Comparison of ENCODE assay signal across 8 cellular contexts in genomic region chr6:166488081-166488685, GRCh38.
DNase-seq lines count a peak whose midpoint lies in the region; ATAC-seq and TF ChIP-seq lines count a peak whose summit lies in the region.

No MANE protein-coding gene starts in this region.

- intact Hi-C loops in esophagus squamous epithelium (cut with DNase I) = no loop called here
- intact Hi-C loops in sciatic nerve (cut with DNase I) = no loop called here
- intact Hi-C loops in PC-3 (cut with micrococcal nuclease) = no loop called here

- no peak overlapping the region for H2AFZ ChIP-seq in PC-3 (ENCODE audit: low read length)

- H3K27ac ChIP-seq in esophagus squamous epithelium (peak overlapping the region; percentile 19 to 69 (median 44)), PC-3 (ENCODE audit: low read length) (no peak overlapping the region)

- no peaks in the 10 kb centered on the region for H4K20me1 ChIP-seq in PC-3 (ENCODE audit: low read length)

- no peak overlapping the region for H3K9ac ChIP-seq in PC-3 (ENCODE audit: low read length)

- TF ChIP-seq CTCF in esophagus squamous epithelium (IDR thresholded peaks at IDR 0.05) = no peak
- no peak for TF ChIP-seq CTCF in PC-3 (conservative IDR thresholded peaks at IDR 0.05; ENCODE audit: low read depth, low read length)

- no peaks in the 10 kb centered on the region for H3K9me3 ChIP-seq in esophagus squamous epithelium
- no peaks in the 10 kb centered on the region for H3K9me3 ChIP-seq in PC-3 (ENCODE audit: low read length)

- WGBS in esophagus squamous epithelium, 2 donors = 38 to 43% methylated on average over 6 to 15 of the region's 15 CpGs

- peaks cover 0 to 51% (median 0%) of the 10 kb centered on the region in 3 donors for H3K36me3 ChIP-seq in esophagus squamous epithelium
- no peaks in the 10 kb centered on the region for H3K36me3 ChIP-seq in PC-3 (ENCODE audit: low read depth, low read length)

- POLR2A ChIA-PET in PC-3 (lab: Charles Lee; ENCODE audit: unreplicated experiment) = no interaction called here

- ATAC-seq in sciatic nerve (peak; percentile 87), PC-3 (no peak)

- H3K4me3 ChIP-seq in esophagus squamous epithelium (no peak overlapping the region), PC-3 (ENCODE audit: low read length) (no peak overlapping the region)

- CTCF ChIA-PET in PC-3 (lab: Charles Lee) = no interaction called here

- H3K4me1 ChIP-seq in esophagus squamous epithelium = peaks cover 0 to 17% (median 0%) of the 10 kb centered on the region in 3 donors
- H3K4me1 ChIP-seq in PC-3 (ENCODE audit: insufficient read depth, low read length) = no peaks in the 10 kb centered on the region

- H3K9me2 ChIP-seq in PC-3 (replicated peaks; ENCODE audit: low read length) = no peaks in the 10 kb centered on the region

- DNase-seq in NCI-H748 (lab: John Stamatoyannopoulos, UW; ENCODE audit: unreplicated experiment) = peak; percentile 19
- no peak for DNase-seq in NCI-H748 treated with DMSO at 0.1 percent for 48 hours (lab: John Stamatoyannopoulos, UW)
- peak; percentile 8 for DNase-seq in HT1080 (ENCODE audit: low read depth)
- DNase-seq in activated CD8-positive, alpha-beta memory T cell treated with anti-CD3 and anti-CD28 coated beads for 24 hours = peak; percentile 82
- peak; percentile 28 for DNase-seq in esophagus squamous epithelium (lab: John Stamatoyannopoulos, UW)
- DNase-seq in sciatic nerve (ENCODE audit: low spot score) = peak; percentile 73
- DNase-seq in NCI-H1417 (lab: John Stamatoyannopoulos, UW) = no peak
- DNase-seq in PC-3 = no peak

- H3K4me2 ChIP-seq in PC-3 (ENCODE audit: low read length) = no peak overlapping the region

- no peaks in the 10 kb centered on the region for H3F3A ChIP-seq in PC-3 (ENCODE audit: low read length, unreplicated experiment)

- no peak for TF ChIP-seq POLR2A in esophagus squamous epithelium (IDR thresholded peaks at IDR 0.05)

- H3K27me3 ChIP-seq in esophagus squamous epithelium (no peaks in the 10 kb centered on the region), PC-3 (ENCODE audit: low read length) (no peaks in the 10 kb centered on the region)

- no peaks in the 10 kb centered on the region for H3K79me2 ChIP-seq in PC-3 (ENCODE audit: low read length)

- BruUV-seq in PC-3 (replicated peaks; lab: Mats Ljungman, UMichigan) = no TSS peak

Comparison
In these comparisons a context has a peak if more than half of its experiments do, and no peak if none do; other contexts are left out.
1. DNase-seq: peak in NCI-H748 (single experiment), HT1080 (single experiment), activated CD8-positive, alpha-beta memory T cell treated with anti-CD3 and anti-CD28 coated beads for 24 hours (single experiment), esophagus squamous epithelium (single experiment) and sciatic nerve (single experiment); none in NCI-H748 treated with DMSO at 0.1 percent for 48 hours (single experiment), NCI-H1417 (0 of 3) and PC-3 (single experiment).